In genomic region chr10:63416376-63416775, GRCh38 we compare ENCODE assay signal across 1 cellular context.
TF ChIP-seq lines count a peak whose summit lies in the region.

No MANE protein-coding gene starts in this region.

TF ChIP-seq in SK-N-SH treated with all-trans-retinoic acid at 6 μM for 48 hours, 23 proteins besides CTCF, POLR2A, EP300 and RAD21 (continued from another document):
- TF ChIP-seq TOX (CRISPR knock-in tag; IDR thresholded peaks at IDR 0.05; ENCODE audit: borderline replicate concordance) (no peak), RARB (CRISPR knock-in tag; IDR thresholded peaks at IDR 0.05) (no peak)
